1 cellular context compared by ENCODE assay signal in genomic region chr9:5688109-5688508, GRCh38.
TF ChIP-seq lines count a peak whose summit lies in the region.

No MANE protein-coding gene starts in this region.

TF ChIP-seq in K562, 482 proteins besides CTCF, POLR2A, EP300 and RAD21 (continued from another document):
- TF ChIP-seq ZNF407 (IDR thresholded peaks at IDR 0.05; ENCODE audit: low read depth) (no peak), DPF2 (IDR thresholded peaks at IDR 0.05) (peak; percentile 48), EHMT2 (IDR thresholded peaks at IDR 0.05) (0 out of 2 replicates have a peak, but pooled peaks have one; percentile 29), ZNF121 (CRISPR knock-in tag; conservative IDR thresholded peaks at IDR 0.05) (no peak), SOX6 (IDR thresholded peaks at IDR 0.05) (0 out of 2 replicates have a peak, but pooled peaks have one; percentile 51), ZNF316 (IDR thresholded peaks at IDR 0.05) (0 out of 2 replicates have a peak, but pooled peaks have one; percentile 6), KAT2B (IDR thresholded peaks at IDR 0.05; ENCODE audit: low read depth, low read length) (no peak)
